Comparison of ENCODE assay signal across 15 cellular contexts in genomic region chr9:18489861-18490260, GRCh38. TPM values are rescaled to one million over a fixed set of nuclear protein-coding genes. Genes with fewer than 3 reads are reported as not detected.
DNase-seq lines count a peak whose midpoint lies in the region; ATAC-seq, FAIRE-seq and TF ChIP-seq lines count a peak whose summit lies in the region.
"Had no signal": no experiment of that assay in that cellular context is flagged by ENCODE, and none has a peak within 500 bp of the region (broad histone marks: within the 10 kb centered on the region; RNA-seq: fewer than 3 reads in every experiment).

No MANE protein-coding gene starts in this region.

- H3K9me3 ChIP-seq in endothelial cell of umbilical vein (replicated peaks; ENCODE audit: control insufficient read depth, insufficient read depth, low read length) (no peaks in the 10 kb centered on the region), neuronal stem cell (replicated peaks in 1 of 2; ENCODE audit: control insufficient read depth in 2 of 2, insufficient read depth in 1 of 2, low read depth in 1 of 2, low read length in 2 of 2) (no peaks in the 10 kb centered on the region)
- H3K9me3 ChIP-seq: lower lobe of right lung, neutrophil had no signal

- no peaks in the 10 kb centered on the region for H3K4me1 Mint-ChIP-seq in activated naive CD8-positive, alpha-beta T cell treated with anti-CD3 and anti-CD28 coated beads, Interleukin-2, amount 50 U/mL, for 24 hours

- WGBS in neuronal stem cell (ENCODE audit: extremely low coverage in 2 of 2, insufficient read length in 2 of 2, insufficient replicate concordance in 1 of 2), 2 donors, result no CpG with 5 or more reads among the region's 2 CpGs

- no peak overlapping the region for H4K91ac ChIP-seq in neuronal stem cell (ENCODE audit: low read depth, low read length, poor library complexity)

- no peaks in the 10 kb centered on the region for H3K9me1 ChIP-seq in endothelial cell of umbilical vein (replicated peaks; ENCODE audit: control insufficient read depth, extremely low read depth, insufficient read depth, low read length)

- H3K9me3 Mint-ChIP-seq in activated naive CD8-positive, alpha-beta T cell treated with anti-CD3 and anti-CD28 coated beads, Interleukin-2, amount 50 U/mL, for 24 hours, result no peaks in the 10 kb centered on the region
- H3K9me3 Mint-ChIP-seq: activated naive CD4-positive, alpha-beta T cell treated with anti-CD3 and anti-CD28 coated beads for 36 hours had no signal

- no peak overlapping the region for H2AK5ac ChIP-seq in neuronal stem cell (ENCODE audit: low read depth, low read length)

- no peaks in the 10 kb centered on the region for H4K20me1 ChIP-seq in endothelial cell of umbilical vein (replicated peaks; ENCODE audit: control insufficient read depth, extremely low read depth, insufficient read depth, low read length)

- no peak overlapping the region for H2BK15ac ChIP-seq in neuronal stem cell (ENCODE audit: low read length)

- H3K4me3 ChIP-seq in AG09309 (ENCODE audit: control insufficient read depth, low read depth, low read length), result no peak overlapping the region
- H3K4me3 ChIP-seq in endothelial cell of umbilical vein (replicated peaks in 1 of 3; ENCODE audit: insufficient read depth in 1 of 3, low read depth in 1 of 3, low read length in 3 of 3), result no peak overlapping the region
- no peak overlapping the region for H3K4me3 ChIP-seq in neuronal stem cell (ENCODE audit: low read length in 2 of 2)
- H3K4me3 ChIP-seq: lower lobe of right lung had no signal

- POLR2A ChIA-PET in endothelial cell of umbilical vein (lab: Charles Lee), result interaction anchor here (0.6 to 1.8 kb wide), 2 partner anchors 16 to 207 kb away, joined by 3 to 10 read pairs; partner anchors contain the start of gene ADAMTSL1

- H3K27me3 ChIP-seq in endothelial cell of umbilical vein (ENCODE audit: control insufficient read depth in 2 of 2, insufficient read depth in 2 of 2, low read length in 2 of 2) (no peaks in the 10 kb centered on the region), neuronal stem cell (ENCODE audit: control insufficient read depth in 3 of 3, insufficient read depth in 3 of 3, low read depth in 1 of 3, low read length in 3 of 3) (no peaks in the 10 kb centered on the region)
- H3K27me3 ChIP-seq: neutrophil had no signal

- no peaks in the 10 kb centered on the region for H3K36me3 Mint-ChIP-seq in activated naive CD8-positive, alpha-beta T cell treated with anti-CD3 and anti-CD28 coated beads, Interleukin-2, amount 50 U/mL, for 24 hours (ENCODE audit: low read depth)

- no peak overlapping the region for H2BK12ac ChIP-seq in neuronal stem cell (ENCODE audit: low read length)

- H2BK120ac ChIP-seq in neuronal stem cell (ENCODE audit: low read depth, low read length), result no peak overlapping the region

- no peak for TF ChIP-seq POLR2A in endothelial cell of umbilical vein (IDR thresholded peaks at IDR 0.05; ENCODE audit: low read depth, low read length)

- no peak overlapping the region for H3K14ac ChIP-seq in neuronal stem cell (ENCODE audit: low read length)

- H3K9ac ChIP-seq in endothelial cell of umbilical vein (replicated peaks; ENCODE audit: extremely low read depth, insufficient read depth, low read length) (peak overlapping the region; percentile 95), neuronal stem cell (ENCODE audit: low read depth, low read length, poor library complexity) (no peak overlapping the region)

- peaks cover 1% of the 10 kb centered on the region for H3K27me3 Mint-ChIP-seq in activated naive CD8-positive, alpha-beta T cell treated with anti-CD3 and anti-CD28 coated beads, Interleukin-2, amount 50 U/mL, for 24 hours

- no peaks in the 10 kb centered on the region for H3K79me1 ChIP-seq in neuronal stem cell (ENCODE audit: low read depth, low read length)

- no TSS peak for BruUV-seq in endothelial cell of umbilical vein (replicated peaks; lab: Mats Ljungman, UMichigan)

- CTCF ChIA-PET in endothelial cell of umbilical vein (lab: Charles Lee), result interaction anchor here (1.1 to 4.3 kb wide), 6 partner anchors 15 to 253 kb away, joined by 3 to 31 read pairs (median 6); partner anchors contain the start of gene ADAMTSL1

- H3K23ac ChIP-seq in neuronal stem cell (ENCODE audit: low read depth, low read length, poor library complexity), result no peak overlapping the region

- H3K4me3 Mint-ChIP-seq in activated naive CD8-positive, alpha-beta T cell treated with anti-CD3 and anti-CD28 coated beads, Interleukin-2, amount 50 U/mL, for 24 hours, result no peak overlapping the region
- H3K4me3 Mint-ChIP-seq: activated naive CD4-positive, alpha-beta T cell treated with anti-CD3 and anti-CD28 coated beads for 36 hours had no signal

- no peak overlapping the region for H4K8ac ChIP-seq in neuronal stem cell (ENCODE audit: low read depth, low read length)

- H3K18ac ChIP-seq in neuronal stem cell (ENCODE audit: low read length), result peak overlapping the region; percentile 31

- no peak overlapping the region for H3K4ac ChIP-seq in neuronal stem cell (ENCODE audit: low read length)

- H2AFZ ChIP-seq in endothelial cell of umbilical vein (ENCODE audit: low read depth, low read length), result peak overlapping the region; percentile 35
- H2AFZ ChIP-seq in neuronal stem cell (ENCODE audit: low read length), result no peak overlapping the region

- H3K79me2 ChIP-seq in endothelial cell of umbilical vein (ENCODE audit: control insufficient read depth, insufficient read depth, low read length), result peaks cover 28% of the 10 kb centered on the region

- H3K36me3 ChIP-seq in endothelial cell of umbilical vein (ENCODE audit: control insufficient read depth in 2 of 2, extremely low read depth in 1 of 2, insufficient read depth in 2 of 2, low read length in 2 of 2) (no peaks in the 10 kb centered on the region), neuronal stem cell (replicated peaks in 1 of 2; ENCODE audit: control insufficient read depth in 2 of 2, insufficient read depth in 2 of 2, low read length in 2 of 2) (no peaks in the 10 kb centered on the region)
- H3K36me3 ChIP-seq: lower lobe of right lung, neutrophil, WERI-Rb-1 had no signal

- no peak overlapping the region for H2BK5ac ChIP-seq in neuronal stem cell (ENCODE audit: low read length)

- dilution Hi-C loops in endothelial cell of umbilical vein (cut with MboI; ENCODE audit: extremely low pct_ligation_motif_present, low sequenced_read_pairs), result no loop called here

- ATAC-seq in activated naive CD8-positive, alpha-beta T cell treated with anti-CD3 and anti-CD28 coated beads, Interleukin-2, amount 50 U/mL, for 24 hours, result no peak
- no peak for ATAC-seq in GM18502 (IDR thresholded peaks at IDR 0.05; ENCODE audit: poor library complexity, unreplicated experiment)
- ATAC-seq: lower lobe of right lung had no signal

- FAIRE-seq in RCC 7860 (lab: Jason Lieb, UNC), result no peak
- no peak for FAIRE-seq in endothelial cell of umbilical vein (lab: Jason Lieb, UNC)
- FAIRE-seq: D721Med had no signal

- peak; percentile 77 for DNase-seq in AG09309 (ENCODE audit: low read depth)
- DNase-seq in RCC 7860 (ENCODE audit: low spot score), result peak; percentile 31
- peak; percentile 26 for DNase-seq in endothelial cell of umbilical vein (ENCODE audit: low read depth, low spot score)
- DNase-seq in neuronal stem cell (ENCODE audit: low spot score), result no peak
- no peak for DNase-seq in stimulated activated CD4-positive, alpha-beta T cell treated with anti-CD3 and anti-CD28 coated beads, Interleukin-2, amount 100 ng/mL, for 24 hours
- DNase-seq in activated naive CD8-positive, alpha-beta T cell treated with anti-CD3 and anti-CD28 coated beads, Interleukin-2, amount 50 U/mL, for 24 hours, result no peak
- DNase-seq in NCI-H187 treated with DMSO at 0.1 percent for 48 hours (lab: John Stamatoyannopoulos, UW), result no peak
- DNase-seq: activated naive CD4-positive, alpha-beta T cell treated with anti-CD3 and anti-CD28 coated beads for 36 hours; cerebellar nuclear complex; erythroblast; lower lobe of right lung; WERI-Rb-1 had no signal

- TF ChIP-seq CTCF in AG09309 (IDR thresholded peaks at IDR 0.05; ENCODE audit: control insufficient read depth, insufficient read depth, low read depth, low read length, missing control alignments) (no peak), endothelial cell of umbilical vein (IDR thresholded peaks at IDR 0.05; ENCODE audit: extremely low read depth in 1 of 2, insufficient read depth in 1 of 2, low read depth in 1 of 2, low read length in 2 of 2) (no peak)

- H3K27ac ChIP-seq in endothelial cell of umbilical vein (ENCODE audit: insufficient read depth, low read depth, low read length) (peak overlapping the region; percentile 96), neuronal stem cell (replicated peaks; ENCODE audit: low read length) (no peak overlapping the region)
- H3K27ac ChIP-seq: lower lobe of right lung, neutrophil, WERI-Rb-1 had no signal

- H3K27ac Mint-ChIP-seq in activated naive CD8-positive, alpha-beta T cell treated with anti-CD3 and anti-CD28 coated beads, Interleukin-2, amount 50 U/mL, for 24 hours, result no peak overlapping the region
- H3K27ac Mint-ChIP-seq: activated naive CD4-positive, alpha-beta T cell treated with anti-CD3 and anti-CD28 coated beads for 36 hours had no signal

- H3K4me2 ChIP-seq in endothelial cell of umbilical vein (ENCODE audit: insufficient read depth, low read length) (peak overlapping the region; percentile 65), neuronal stem cell (ENCODE audit: insufficient read depth, low read length, poor library complexity, severe bottlenecking) (no peak overlapping the region)

- intact Hi-C loops in endothelial cell of umbilical vein (cut with micrococcal nuclease), result loop anchor here (1.0 to 10.0 kb wide), 14 partner anchors 15 to 917 kb away; partner anchors contain the start of genes ACER2, ADAMTSL1 and RRAGA

- H3K4me1 ChIP-seq in endothelial cell of umbilical vein (ENCODE audit: control insufficient read depth, extremely low read depth, insufficient read depth, low read length) (peaks cover 52% of the 10 kb centered on the region), neuronal stem cell (ENCODE audit: control insufficient read depth in 2 of 2, insufficient read depth in 1 of 2, low read depth in 1 of 2, low read length in 2 of 2) (peaks cover 0 to 5% of the 10 kb centered on the region in 2 donors)
- H3K4me1 ChIP-seq: lower lobe of right lung had no signal

TF ChIP-seq in endothelial cell of umbilical vein, 7 proteins besides CTCF, POLR2A, EP300 and RAD21 (continues in another document):
- TF ChIP-seq GATA2 (IDR thresholded peaks at IDR 0.05; ENCODE audit: insufficient read depth, insufficient read length, low read depth, low read length) (no peak), MYC (IDR thresholded peaks at IDR 0.05; ENCODE audit: low read depth, low read length) (no peak)

RNA-seq across cellular contexts. Expression of gene ADAMTSL1, which starts 15.9 kb away (rescaled TPM):
- total RNA-seq in endothelial cell of umbilical vein, result 16.9 and 18.4 TPM in 2 replicates
- 13.4 and 15.0 TPM in 2 replicates for polyA plus RNA-seq in endothelial cell of umbilical vein
- polyA plus RNA-seq in endothelial cell of umbilical vein (2011; cell fraction: cytosol; rRNA removed), result 15.5 and 17.2 TPM in 2 replicates
- polyA plus RNA-seq in endothelial cell of umbilical vein (2011; cell fraction: nucleus; rRNA removed), result 46.5 and 51.5 TPM in 2 replicates
- polyA plus RNA-seq in endothelial cell of umbilical vein (2012), result 60.9 and 69.3 TPM in 2 replicates
- 50.0 and 53.9 TPM in 2 replicates for polyA minus RNA-seq in endothelial cell of umbilical vein
- polyA minus RNA-seq in endothelial cell of umbilical vein (2011; cell fraction: cytosol; rRNA and poly(A)+ RNA removed), result not detected
- polyA minus RNA-seq in endothelial cell of umbilical vein (2011; cell fraction: nucleus; rRNA and poly(A)+ RNA removed), result 135 and 165 TPM in 2 replicates
- 0.26 TPM for polyA plus RNA-seq in neuronal stem cell (2013, experiment 1 of 2)
- 0.28 TPM for polyA plus RNA-seq in neuronal stem cell (2013, experiment 2 of 2)
- total RNA-seq: activated naive CD4-positive, alpha-beta T cell treated with anti-CD3 and anti-CD28 coated beads for 36 hours had no signal

Comparison
In these comparisons a context has a peak if more than half of its experiments do, and no peak if none do; other contexts are left out.
1. DNase-seq: peak in AG09309 (single experiment), RCC 7860 (single experiment) and endothelial cell of umbilical vein (single experiment); none in neuronal stem cell (single experiment), stimulated activated CD4-positive, alpha-beta T cell treated with anti-CD3 and anti-CD28 coated beads, Interleukin-2, amount 100 ng/mL, for 24 hours (0 of 2), activated naive CD8-positive, alpha-beta T cell treated with anti-CD3 and anti-CD28 coated beads, Interleukin-2, amount 50 U/mL, for 24 hours (single experiment) and NCI-H187 treated with DMSO at 0.1 percent for 48 hours (single experiment).